8 cellular contexts compared by ENCODE assay signal in the genomic region with DNA sequence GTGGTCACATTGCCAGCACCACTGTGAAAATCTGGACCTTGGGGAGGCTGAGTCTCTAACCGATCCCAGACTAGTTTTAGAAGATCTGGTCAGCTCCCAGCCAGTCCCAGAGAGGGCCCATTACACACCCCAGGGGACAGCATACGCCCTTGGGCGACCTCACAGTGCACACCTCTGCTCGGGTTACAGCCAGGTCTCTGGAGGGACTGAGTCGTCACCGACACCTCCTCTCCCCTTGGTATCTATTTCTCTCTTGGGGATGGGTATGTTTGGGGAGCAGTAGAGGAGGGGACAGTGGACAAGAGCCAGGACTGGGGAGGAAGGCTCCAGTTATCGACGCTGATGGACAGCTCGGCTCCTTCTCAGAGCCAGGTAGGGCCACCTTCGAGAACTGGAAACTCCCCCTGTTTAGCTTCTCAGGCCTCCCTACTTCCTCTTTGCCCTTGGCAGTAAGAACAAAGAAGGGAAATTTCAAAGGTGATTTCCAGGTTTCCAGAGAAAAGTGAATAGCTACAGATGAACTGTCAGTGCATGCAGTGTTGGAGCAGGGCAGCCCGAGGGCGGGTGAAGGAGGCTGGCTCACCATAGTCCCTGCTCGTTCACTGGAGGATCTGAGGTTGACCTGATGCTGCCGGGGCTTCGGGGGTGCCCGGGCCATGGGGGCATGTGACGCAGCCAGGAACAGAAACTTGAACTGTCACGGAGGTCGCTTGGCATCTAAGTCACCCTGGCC. TPM values are rescaled to one million over a fixed set of nuclear protein-coding genes. Genes with fewer than 3 reads are reported as not detected.
A peak's percentile ranks its signal among the peaks of the same experiment; 100 is the strongest.
DNase-seq lines count a peak whose midpoint lies in the region; ATAC-seq and TF ChIP-seq lines count a peak whose summit lies in the region.

No MANE protein-coding gene starts in this region.

- no peaks in the 10 kb centered on the region for H3K9me3 ChIP-seq in heart right ventricle
- no peaks in the 10 kb centered on the region for H3K9me3 ChIP-seq in left ventricle myocardium inferior (replicated peaks)
- H3K9me3 ChIP-seq in uterus, result no peaks in the 10 kb centered on the region

- intact Hi-C loops in heart right ventricle (cut with DNase I) (loop anchor here in 4 of 10 donors (2.0 to 5.0 kb wide), 4 partner anchors 33 to 78 kb away; no protein-coding TSS in a partner anchor), Right ventricle myocardium superior (cut with DNase I) (no loop called here), left ventricle myocardium inferior (cut with micrococcal nuclease) (loop anchor here (5.0 kb wide), 1 partner anchor 33 kb away; no protein-coding TSS in a partner anchor), uterus (cut with DNase I; ENCODE audit: low total_unique reads) (no loop called here)

- DNase-seq in heart right ventricle (no peak), Right ventricle myocardium superior (no peak), left ventricle myocardium inferior (no peak), uterus (no peak), NCI-H1092 (lab: John Stamatoyannopoulos, UW) (no peak), brain microvascular endothelial cell (no peak), UCSD-AML1 (lab: John Stamatoyannopoulos, UW; ENCODE audit: unreplicated experiment) (no peak)

- ATAC-seq in heart right ventricle (peak in 3 of 8 donors; percentile 5 to 9 (median 7)), Right ventricle myocardium superior (ENCODE audit: poor library complexity) (no peak), HG03432 (IDR thresholded peaks at IDR 0.05; ENCODE audit: unreplicated experiment) (peak; percentile 64)

- H3K36me3 ChIP-seq in heart right ventricle, result no peaks in the 10 kb centered on the region
- no peaks in the 10 kb centered on the region for H3K36me3 ChIP-seq in left ventricle myocardium inferior
- no peaks in the 10 kb centered on the region for H3K36me3 ChIP-seq in uterus
- H3K36me3 ChIP-seq in brain microvascular endothelial cell (replicated peaks), result no peaks in the 10 kb centered on the region

- H3K4me1 ChIP-seq in heart right ventricle, result peaks cover 0 to 65% (median 52%) of the 10 kb centered on the region in 9 donors
- peaks cover 63% of the 10 kb centered on the region for H3K4me1 ChIP-seq in left ventricle myocardium inferior
- H3K4me1 ChIP-seq in uterus, result peaks cover 0 to 19% of the 10 kb centered on the region in 2 donors

- TF ChIP-seq POLR2A in uterus (IDR thresholded peaks at IDR 0.05), result no peak

- H3K27ac ChIP-seq in heart right ventricle, result peak overlapping the region; percentile 38 to 100 (median 81)
- H3K27ac ChIP-seq in left ventricle myocardium inferior (replicated peaks), result peak overlapping the region; percentile 98
- H3K27ac ChIP-seq in uterus, result peak overlapping the region; percentile 51 to 65
- no peak overlapping the region for H3K27ac ChIP-seq in brain microvascular endothelial cell

- in situ Hi-C loops in brain microvascular endothelial cell (cut with HindIII; ENCODE audit: low pct_ligation_motif_present, low sequenced_read_pairs), result no loop called here

- H3K4me3 ChIP-seq in heart right ventricle (peak overlapping the region in 2 of 10 donors; percentile 1 to 28), left ventricle myocardium inferior (peak overlapping the region; percentile 14), uterus (no peak overlapping the region), brain microvascular endothelial cell (ENCODE audit: low read depth, low read length) (no peak overlapping the region)

- H3K27me3 ChIP-seq in heart right ventricle, result peaks cover 0 to 39% (median 0%) of the 10 kb centered on the region in 7 donors
- no peaks in the 10 kb centered on the region for H3K27me3 ChIP-seq in left ventricle myocardium inferior (ENCODE audit: low read depth)
- no peaks in the 10 kb centered on the region for H3K27me3 ChIP-seq in uterus
- no peaks in the 10 kb centered on the region for H3K27me3 ChIP-seq in brain microvascular endothelial cell (replicated peaks)

- TF ChIP-seq CTCF in heart right ventricle (IDR thresholded peaks at IDR 0.05) (no peak), left ventricle myocardium inferior (IDR thresholded peaks at IDR 0.05; ENCODE audit: borderline replicate concordance) (no peak), uterus (IDR thresholded peaks at IDR 0.05) (no peak), brain microvascular endothelial cell (IDR thresholded peaks at IDR 0.05; ENCODE audit: low read depth, low read length, missing control alignments) (no peak)

- WGBS in heart right ventricle, 2 donors, result 49 to 54% methylated on average over 19 of the region's 19 CpGs

RNA-seq across cellular contexts. Expression of gene SEMA4C, which starts 4.4 kb away (rescaled TPM):
- total RNA-seq in heart right ventricle (10 to 100 TPM; 16.2 to 43.8 (median 24.5) TPM), Right ventricle myocardium superior (18.2 TPM), left ventricle myocardium inferior (16.6 TPM), uterus (100 to 1,000 TPM in 1 of 4 donors, 10 to 100 TPM in 3; 31.8 to 117 (median 61.7) TPM)
- 10 to 100 TPM; 14.1 to 18.0 TPM for polyA plus RNA-seq in heart right ventricle

RNA-seq across cellular contexts. Expression of gene ANKRD39, which starts 16.4 kb away (rescaled TPM):
- total RNA-seq in heart right ventricle (10 to 100 TPM; 14.2 to 19.2 (median 15.9) TPM), Right ventricle myocardium superior (14.6 TPM), left ventricle myocardium inferior (14.3 TPM), uterus (100 to 1,000 TPM in 1 of 4 donors, 10 to 100 TPM in 2, 1 to 10 TPM in 1; 4.7 to 162 (median 16.9) TPM)
- 10 to 100 TPM; 18.7 to 26.5 TPM for polyA plus RNA-seq in heart right ventricle

RNA-seq across cellular contexts. Expression of gene ANKRD23, which starts 30.4 kb away (rescaled TPM):
- total RNA-seq in heart right ventricle (10 to 100 TPM in 7 of 10 donors, 1 to 10 TPM in 3; 2.6 to 40.0 (median 14.5) TPM), Right ventricle myocardium superior (10.6 TPM), left ventricle myocardium inferior (14.4 TPM), uterus (10 to 100 TPM in 2 of 4 donors, 1 to 10 TPM in 2; 4.4 to 23.2 (median 8.6) TPM)
- 10 to 100 TPM in 1 of 2 donors, under 1 TPM in 1; 0.96 to 17.9 TPM for polyA plus RNA-seq in heart right ventricle

RNA-seq across cellular contexts. Expression of gene CNNM3, which starts 58.2 kb away (rescaled TPM):
- total RNA-seq in heart right ventricle, result 10 to 100 TPM in 8 of 10 donors, 1 to 10 TPM in 2; 7.4 to 18.3 (median 13.8) TPM
- 1 to 10 TPM; 4.0 to 8.3 TPM for polyA plus RNA-seq in heart right ventricle
- 13.5 TPM for total RNA-seq in Right ventricle myocardium superior
- 11.1 TPM for total RNA-seq in left ventricle myocardium inferior
- 10 to 100 TPM in 2 of 4 donors, 1 to 10 TPM in 2; 1.5 to 21.1 (median 11.2) TPM for total RNA-seq in uterus
